Comparison of ENCODE assay signal across 13 cellular contexts in the genomic region with DNA sequence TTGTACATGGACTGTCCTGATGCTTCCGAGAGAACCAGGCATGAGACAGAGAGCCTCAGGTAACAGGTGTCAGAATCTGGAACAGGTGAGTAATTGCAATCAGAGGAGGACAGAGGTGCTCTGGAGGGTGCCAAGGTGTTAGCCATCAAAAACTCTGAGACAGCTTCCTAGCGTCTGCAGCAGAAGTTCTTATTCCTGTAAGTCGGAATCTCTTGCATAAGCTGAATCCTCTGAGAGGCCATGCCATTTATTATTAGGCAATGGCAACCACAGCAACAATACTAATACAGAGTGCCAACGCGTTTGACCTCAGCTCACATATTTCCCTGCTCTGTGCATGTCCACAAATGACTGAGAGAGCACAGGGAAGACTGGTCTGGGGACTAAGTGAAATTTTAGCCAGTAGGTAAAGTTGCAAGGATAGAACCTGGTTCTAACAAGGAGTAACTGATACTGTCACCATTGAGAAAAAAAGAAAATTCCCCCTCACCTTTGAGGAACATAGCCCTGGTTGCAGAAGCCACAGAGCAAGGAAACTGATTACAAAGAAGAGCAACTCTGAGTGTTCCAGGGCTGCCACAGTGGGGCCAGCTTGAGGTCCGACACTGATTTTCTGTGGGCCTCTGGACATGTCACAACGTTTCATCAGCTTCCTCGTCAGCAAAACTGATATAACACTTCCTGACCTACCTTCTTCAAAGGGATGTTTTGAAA. TPM values are rescaled to one million over a fixed set of nuclear protein-coding genes. Genes with fewer than 3 reads are reported as not detected.
DNase-seq lines count a peak whose midpoint lies in the region; ATAC-seq, FAIRE-seq and TF ChIP-seq lines count a peak whose summit lies in the region.
"Had no signal": no experiment of that assay in that cellular context is flagged by ENCODE, and none has a peak within 500 bp of the region (broad histone marks: within the 10 kb centered on the region; RNA-seq: fewer than 3 reads in every experiment).

No MANE protein-coding gene starts in this region.

- TF ChIP-seq CTCF in activated CD8-positive, alpha-beta T cell treated with anti-CD3 and anti-CD28 coated beads for 36 hours (IDR thresholded peaks at IDR 0.05): no peak
- TF ChIP-seq CTCF in mammary epithelial cell (conservative IDR thresholded peaks at IDR 0.05 in 1 of 2, IDR thresholded peaks at IDR 0.05 in 1 of 2; ENCODE audit: extremely low read depth in 1 of 2, insufficient read depth in 1 of 2, low read depth in 1 of 2, low read length in 2 of 2) (no peak), HepG2 (CRISPR knock-in tag; IDR thresholded peaks at IDR 0.05) (peak; percentile 21; the same call in 1 of the 2 replicates), suprapubic skin (IDR thresholded peaks at IDR 0.05) (no peak)

- no peak for TF ChIP-seq RAD21 in HepG2 (CRISPR knock-in tag; IDR thresholded peaks at IDR 0.05)

- no peaks in the 10 kb centered on the region for H3K36me3 ChIP-seq in mammary epithelial cell (ENCODE audit: insufficient read depth, low read length)
- H3K36me3 ChIP-seq in HepG2 (replicated peaks in 1 of 2; ENCODE audit: control insufficient read depth in 1 of 2, insufficient read depth in 2 of 2, low read length in 2 of 2): no peaks in the 10 kb centered on the region
- no peaks in the 10 kb centered on the region for H3K36me3 ChIP-seq in suprapubic skin
- H3K36me3 ChIP-seq: adrenal gland had no signal

- DNase-seq in activated CD8-positive, alpha-beta T cell treated with anti-CD3 and anti-CD28 coated beads for 36 hours: no peak
- no peak for DNase-seq in activated CD8-positive, alpha-beta T cell treated with anti-CD3 and anti-CD28 coated beads, Interleukin-2, amount 10 ng/mL, durations not matched to agents 7 days and 5 days
- DNase-seq in mammary epithelial cell (peak; percentile 68), HepG2 (ENCODE audit: low spot score) (peak; percentile 74), suprapubic skin (ENCODE audit: low spot score in 2 of 2) (no peak), GF-D8 (lab: John Stamatoyannopoulos, UW) (no peak), dermis blood vessel endothelial cell (no peak), NCI-H446 treated with DMSO at 0.1 percent for 48 hours (lab: John Stamatoyannopoulos, UW) (no peak)
- DNase-seq: DMS79 treated with DMSO at 0.1 percent for 48 hours; effector CD4-positive, alpha-beta T cell; stimulated activated CD4-positive, alpha-beta T cell treated with anti-CD3 and anti-CD28 coated beads, Interleukin-2, amount 100 ng/mL, for 48 hours; T-helper 9 cell had no signal

- H3K27me3 ChIP-seq in mammary epithelial cell (ENCODE audit: insufficient read depth, low read length) (no peaks in the 10 kb centered on the region), HepG2 (ENCODE audit: control insufficient read depth in 1 of 2, insufficient read depth in 2 of 2, low read length in 2 of 2) (no peaks in the 10 kb centered on the region), suprapubic skin (no peaks in the 10 kb centered on the region)
- H3K27me3 ChIP-seq: adrenal gland had no signal

- no peaks in the 10 kb centered on the region for H3K79me2 ChIP-seq in mammary epithelial cell (ENCODE audit: insufficient read depth, low read length)
- H3K79me2 ChIP-seq in HepG2 (ENCODE audit: insufficient read depth, low read length): no peaks in the 10 kb centered on the region

- H3K4me3 Mint-ChIP-seq in activated CD8-positive, alpha-beta T cell treated with anti-CD3 and anti-CD28 coated beads for 36 hours: no peak overlapping the region
- no peak overlapping the region for H3K4me3 Mint-ChIP-seq in activated CD8-positive, alpha-beta T cell treated with anti-CD3 and anti-CD28 coated beads, Interleukin-2, amount 10 ng/mL, durations not matched to agents 7 days and 5 days

- peak in 1 of 2 experiments; percentile 25; a peak in 1 of 4 replicates for TF ChIP-seq POLR2A in HepG2 (IDR thresholded peaks at IDR 0.05; ENCODE audit: insufficient read depth in 1 of 2, low read depth in 2 of 2, low read length in 2 of 2)
- TF ChIP-seq POLR2A in suprapubic skin (IDR thresholded peaks at IDR 0.05): no peak

- POLR2A ChIA-PET in activated CD8-positive, alpha-beta T cell treated with anti-CD3 and anti-CD28 coated beads for 36 hours (lab: Charles Lee): no interaction called here
- POLR2A ChIA-PET in activated CD8-positive, alpha-beta T cell treated with anti-CD3 and anti-CD28 coated beads, Interleukin-2, amount 10 ng/mL, durations not matched to agents 7 days and 5 days (lab: Charles Lee): no interaction called here
- POLR2A ChIA-PET in HepG2 (lab: Yijun Ruan, JAX): interaction anchor here (1.0 to 4.6 kb wide), 18 partner anchors 9 to 98 kb away, joined by 3 to 126 read pairs (median 6); a partner anchor contains a TSS

- no peak overlapping the region for H3K4me3 ChIP-seq in mammary epithelial cell (replicated peaks in 1 of 3; ENCODE audit: insufficient read depth in 1 of 3, low read depth in 2 of 3, low read length in 3 of 3)
- peak overlapping the region; percentile 29 to 52 (median 34) for H3K4me3 ChIP-seq in HepG2 (replicated peaks in 1 of 3; ENCODE audit: insufficient read depth in 1 of 3, low read depth in 2 of 3, low read length in 3 of 3)
- H3K4me3 ChIP-seq in suprapubic skin: no peak overlapping the region
- H3K4me3 ChIP-seq: adrenal gland had no signal

- peak; percentile 30 for ATAC-seq in activated CD8-positive, alpha-beta T cell treated with anti-CD3 and anti-CD28 coated beads for 36 hours
- ATAC-seq in activated CD8-positive, alpha-beta T cell treated with anti-CD3 and anti-CD28 coated beads, Interleukin-2, amount 10 ng/mL, durations not matched to agents 7 days and 5 days: no peak
- peak; percentile 93 for ATAC-seq in HepG2

- intact Hi-C loops in activated CD8-positive, alpha-beta T cell treated with anti-CD3 and anti-CD28 coated beads for 36 hours (cut with micrococcal nuclease): no loop called here
- intact Hi-C loops in mammary epithelial cell (cut with micrococcal nuclease): loop anchor here (1.0 to 5.0 kb wide), 5 partner anchors 32 to 97 kb away; no protein-coding TSS in a partner anchor
- intact Hi-C loops in HepG2 (cut with micrococcal nuclease; ENCODE audit: unreplicated experiment): loop anchor here (1.0 to 2.0 kb wide), 2 partner anchors 8 to 55 kb away; a partner anchor contains a TSS

- H3K9ac ChIP-seq in mammary epithelial cell (ENCODE audit: insufficient read depth, low read length) (peak overlapping the region; percentile 43), HepG2 (ENCODE audit: insufficient read depth, low read depth, low read length) (peak overlapping the region; percentile 74)

- H3K4me1 ChIP-seq in mammary epithelial cell (ENCODE audit: insufficient read depth, low read length) (peaks cover 31% of the 10 kb centered on the region), HepG2 (ENCODE audit: insufficient read depth, low read length) (peaks cover 49% of the 10 kb centered on the region), suprapubic skin (peaks cover 19% of the 10 kb centered on the region)

- H3K27ac ChIP-seq in mammary epithelial cell (ENCODE audit: insufficient read depth, low read depth, low read length) (peak overlapping the region; percentile 72), HepG2 (ENCODE audit: extremely low read length, insufficient read depth, low read length) (peak overlapping the region; percentile 81), suprapubic skin (peak overlapping the region; percentile 54)
- H3K27ac ChIP-seq: adrenal gland had no signal

- H4K20me1 ChIP-seq in mammary epithelial cell (ENCODE audit: insufficient read depth, low read length): no peaks in the 10 kb centered on the region
- no peaks in the 10 kb centered on the region for H4K20me1 ChIP-seq in HepG2 (ENCODE audit: insufficient read depth, low read length)

- H3K4me1 Mint-ChIP-seq in activated CD8-positive, alpha-beta T cell treated with anti-CD3 and anti-CD28 coated beads for 36 hours (ENCODE audit: low read depth): no peaks in the 10 kb centered on the region
- no peaks in the 10 kb centered on the region for H3K4me1 Mint-ChIP-seq in activated CD8-positive, alpha-beta T cell treated with anti-CD3 and anti-CD28 coated beads, Interleukin-2, amount 10 ng/mL, durations not matched to agents 7 days and 5 days (ENCODE audit: low read depth)

- WGBS in mammary epithelial cell (ENCODE audit: low coverage, missing lambda C conversion rate): 1% methylated on average over 8 of the region's 8 CpGs
- 12% methylated on average over 8 of the region's 8 CpGs for WGBS in HepG2 (ENCODE audit: low lambda C conversion rate)
- 39% methylated on average over 8 of the region's 8 CpGs for WGBS in suprapubic skin

- FAIRE-seq in HepG2 (lab: Jason Lieb, UNC): no peak

- CTCF ChIA-PET in activated CD8-positive, alpha-beta T cell treated with anti-CD3 and anti-CD28 coated beads for 36 hours (lab: Charles Lee): interaction anchor here (0.9 kb wide), 1 partner anchor 9 kb away, joined by 3 read pairs; no protein-coding TSS in a partner anchor
- CTCF ChIA-PET in activated CD8-positive, alpha-beta T cell treated with anti-CD3 and anti-CD28 coated beads, Interleukin-2, amount 10 ng/mL, durations not matched to agents 7 days and 5 days (lab: Charles Lee): interaction anchor here (2.3 kb wide), 1 partner anchor 9 kb away, joined by 7 read pairs; no protein-coding TSS in a partner anchor
- CTCF ChIA-PET in mammary epithelial cell (lab: Charles Lee; ENCODE audit: low non-redundant PET): no interaction called here
- CTCF ChIA-PET in HepG2 (lab: Yijun Ruan, JAX; ENCODE audit: low intra/inter-chr PET ratio, low total read pairs): interaction anchor here (1.0 kb wide), 1 partner anchor 9 kb away, joined by 3 read pairs; no protein-coding TSS in a partner anchor

- peaks cover 3% of the 10 kb centered on the region for H3K27me3 Mint-ChIP-seq in activated CD8-positive, alpha-beta T cell treated with anti-CD3 and anti-CD28 coated beads for 36 hours
- H3K27me3 Mint-ChIP-seq in activated CD8-positive, alpha-beta T cell treated with anti-CD3 and anti-CD28 coated beads, Interleukin-2, amount 10 ng/mL, durations not matched to agents 7 days and 5 days (ENCODE audit: low read depth): peaks cover 13% of the 10 kb centered on the region

- TF ChIP-seq EP300 in HepG2 (IDR thresholded peaks at IDR 0.05; ENCODE audit: low read depth in 2 of 2, low read length in 2 of 2): peak in 1 of 2 experiments; percentile 89; a peak in 2 of 4 replicates
- peak; percentile 88 for TF ChIP-seq EP300 in HepG2 (CRISPR knock-in tag; IDR thresholded peaks at IDR 0.05; ENCODE audit: borderline replicate concordance)
- TF ChIP-seq EP300 in suprapubic skin (IDR thresholded peaks at IDR 0.05): no peak

- no peak overlapping the region for H3K27ac Mint-ChIP-seq in activated CD8-positive, alpha-beta T cell treated with anti-CD3 and anti-CD28 coated beads for 36 hours
- H3K27ac Mint-ChIP-seq in activated CD8-positive, alpha-beta T cell treated with anti-CD3 and anti-CD28 coated beads, Interleukin-2, amount 10 ng/mL, durations not matched to agents 7 days and 5 days: no peak overlapping the region

- dilution Hi-C loops in mammary epithelial cell (cut with HindIII; ENCODE audit: low sequenced_read_pairs): no loop called here

- in situ Hi-C loops in mammary epithelial cell (cut with MboI; ENCODE audit: low sequenced_read_pairs in 2 of 2) (no loop called here), HepG2 (cut with HindIII; ENCODE audit: extremely low pct_ligation_motif_present, low pct_unique_long_range_greater_than_20kb) (no loop called here)

- no peaks in the 10 kb centered on the region for H3K9me3 Mint-ChIP-seq in activated CD8-positive, alpha-beta T cell treated with anti-CD3 and anti-CD28 coated beads for 36 hours
- H3K9me3 Mint-ChIP-seq in activated CD8-positive, alpha-beta T cell treated with anti-CD3 and anti-CD28 coated beads, Interleukin-2, amount 10 ng/mL, durations not matched to agents 7 days and 5 days (ENCODE audit: insufficient read depth): no peaks in the 10 kb centered on the region

- H2AFZ ChIP-seq in mammary epithelial cell (ENCODE audit: low read depth, low read length): peak overlapping the region; percentile 37
- H2AFZ ChIP-seq in HepG2 (ENCODE audit: low read length): peak overlapping the region; percentile 75

- H3K9me3 ChIP-seq in mammary epithelial cell (replicated peaks; ENCODE audit: insufficient read depth, low read length): no peaks in the 10 kb centered on the region
- no peaks in the 10 kb centered on the region for H3K9me3 ChIP-seq in HepG2 (ENCODE audit: low read length)
- H3K9me3 ChIP-seq in suprapubic skin: no peaks in the 10 kb centered on the region
- H3K9me3 ChIP-seq: adrenal gland had no signal

- H3K36me3 Mint-ChIP-seq in activated CD8-positive, alpha-beta T cell treated with anti-CD3 and anti-CD28 coated beads for 36 hours (ENCODE audit: low read depth): no peaks in the 10 kb centered on the region
- no peaks in the 10 kb centered on the region for H3K36me3 Mint-ChIP-seq in activated CD8-positive, alpha-beta T cell treated with anti-CD3 and anti-CD28 coated beads, Interleukin-2, amount 10 ng/mL, durations not matched to agents 7 days and 5 days (ENCODE audit: low read depth)

- H3K4me2 ChIP-seq in mammary epithelial cell (ENCODE audit: insufficient read depth, low read depth, low read length) (peak overlapping the region; percentile 58), HepG2 (ENCODE audit: low read depth, low read length) (peak overlapping the region; percentile 90)

- BruUV-seq in mammary epithelial cell (replicated peaks; lab: Mats Ljungman, UMichigan) (TSS peak; percentile 73), HepG2 (replicated peaks; lab: Mats Ljungman, UMichigan) (TSS peak; percentile 95)

RNA-seq across cellular contexts. Expression of a gene that starts 55.1 kb away (rescaled TPM):
- total RNA-seq in activated CD8-positive, alpha-beta T cell treated with anti-CD3 and anti-CD28 coated beads for 36 hours: 10 to 100 TPM; 43.8 to 44.6 TPM
- total RNA-seq in activated CD8-positive, alpha-beta T cell treated with anti-CD3 and anti-CD28 coated beads, Interleukin-2, amount 10 ng/mL, durations not matched to agents 7 days and 5 days: 10 to 100 TPM; 46.5 to 54.6 TPM
- total RNA-seq in mammary epithelial cell: 100 to 1,000 TPM; 199 to 213 TPM
- 110 TPM for polyA plus RNA-seq in mammary epithelial cell
- 656 TPM for polyA minus RNA-seq in mammary epithelial cell
- total RNA-seq in HepG2 (2016; rRNA removed; fragmentation: Illumina TruSeq; extraction: Trizol): 168 and 305 TPM in 2 replicates
- total RNA-seq in HepG2 (2016; cell fraction: cytosol; rRNA removed; fragmentation: Illumina TruSeq; extraction: Trizol; ENCODE audit: low read depth): 76.3 and 94.9 TPM in 2 replicates
- total RNA-seq in HepG2 (2016; cell fraction: insoluble cytoplasmic fraction; rRNA removed; fragmentation: Illumina TruSeq; extraction: Trizol): 169 and 295 TPM in 2 replicates
- 55.2 and 64.8 TPM in 2 replicates for total RNA-seq in HepG2 (2016; cell fraction: membrane; rRNA removed; fragmentation: Illumina TruSeq; extraction: Trizol)
- 307 and 341 TPM in 2 replicates for total RNA-seq in HepG2 (2016; cell fraction: nucleus; rRNA removed; fragmentation: Illumina TruSeq; extraction: Trizol)
- polyA plus RNA-seq in HepG2 (2011; rRNA removed): 365 and 432 TPM in 2 replicates
- 235 and 319 TPM in 2 replicates for polyA plus RNA-seq in HepG2 (2011; cell fraction: cytosol; rRNA removed)
- 101 and 136 TPM in 2 replicates for polyA plus RNA-seq in HepG2 (2011; cell fraction: nucleus; rRNA removed)
- polyA plus RNA-seq in HepG2 (2012): 299 and 342 TPM in 2 replicates
- 9.3 and 12.3 TPM in 2 replicates for polyA plus RNA-seq in HepG2 (2016; cell fraction: cytosol; fragmentation: Illumina TruSeq; extraction: Trizol; ENCODE audit: low read depth)
- polyA plus RNA-seq in HepG2 (2016; cell fraction: insoluble cytoplasmic fraction; fragmentation: Illumina TruSeq; extraction: Trizol; ENCODE audit: low read depth): 107 and 108 TPM in 2 replicates
- 14.4 and 18.9 TPM in 2 replicates for polyA plus RNA-seq in HepG2 (2016; cell fraction: membrane; fragmentation: Illumina TruSeq; extraction: Trizol; ENCODE audit: low read depth)
- 272 TPM in 2 replicates for polyA plus RNA-seq in HepG2 (2016; cell fraction: nucleus; fragmentation: Illumina TruSeq; extraction: Trizol; ENCODE audit: insufficient read depth, low read depth)
- 80.5 and 445 TPM in 2 replicates for polyA minus RNA-seq in HepG2 (2011; rRNA and poly(A)+ RNA removed; ENCODE audit: low replicate concordance)
- 370 and 593 TPM in 2 replicates for polyA minus RNA-seq in HepG2 (2011; cell fraction: cytosol; rRNA and poly(A)+ RNA removed)
- polyA minus RNA-seq in HepG2 (2011; cell fraction: nucleus; rRNA and poly(A)+ RNA removed): 667 and 745 TPM in 2 replicates
- total RNA-seq in suprapubic skin: 100 to 1,000 TPM in 1 of 4 donors, 10 to 100 TPM in 3; 46.6 to 154 (median 60.2) TPM
- 125 and 137 TPM in 2 replicates for total RNA-seq in dermis blood vessel endothelial cell

Comparison
In these comparisons a context has a peak if more than half of its experiments do, and no peak if none do; other contexts are left out.
1. DNase-seq: peak in mammary epithelial cell (single experiment) and HepG2 (single experiment); none in activated CD8-positive, alpha-beta T cell treated with anti-CD3 and anti-CD28 coated beads for 36 hours (single experiment), activated CD8-positive, alpha-beta T cell treated with anti-CD3 and anti-CD28 coated beads, Interleukin-2, amount 10 ng/mL, durations not matched to agents 7 days and 5 days (single experiment), suprapubic skin (0 of 2), GF-D8 (single experiment), dermis blood vessel endothelial cell (single experiment) and NCI-H446 treated with DMSO at 0.1 percent for 48 hours (single experiment).
2. H3K4me3 ChIP-seq: peak in HepG2 (3 of 3); none in mammary epithelial cell (0 of 3) and suprapubic skin (single experiment).
3. Peak in every context shown above with its lines, with median percentiles within 50 percentile points of each other: H3K27ac ChIP-seq.